9 cellular contexts compared by ENCODE assay signal in genomic region chr14:93103392-93104080, GRCh38. TPM values are rescaled to one million over a fixed set of nuclear protein-coding genes. Genes with fewer than 3 reads are reported as not detected.
DNase-seq lines count a peak whose midpoint lies in the region; ATAC-seq, FAIRE-seq and TF ChIP-seq lines count a peak whose summit lies in the region.
"Had no signal": no experiment of that assay in that cellular context is flagged by ENCODE, and none has a peak within 500 bp of the region (broad histone marks: within the 10 kb centered on the region; RNA-seq: fewer than 3 reads in every experiment).

No MANE protein-coding gene starts in this region.

- intact Hi-C loops in ascending aorta (cut with DNase I): no loop called here

- no peak for FAIRE-seq in RCC 7860 (lab: Jason Lieb, UNC)

- H3K4me3 ChIP-seq in rectal smooth muscle tissue (ENCODE audit: low read length): peak overlapping the region; percentile 43
- peak overlapping the region in 1 of 2 donors; percentile 14 for H3K4me3 ChIP-seq in ascending aorta
- no peak overlapping the region for H3K4me3 ChIP-seq in coronary artery
- H3K4me3 ChIP-seq: body of pancreas had no signal

- no peaks in the 10 kb centered on the region for H3K36me3 ChIP-seq in rectal smooth muscle tissue (ENCODE audit: control insufficient read depth, insufficient read depth, low read length)
- H3K36me3 ChIP-seq in ascending aorta: no peaks in the 10 kb centered on the region

- peak; percentile 16 for DNase-seq in NCI-H345 (lab: John Stamatoyannopoulos, UW)
- DNase-seq in NCI-H345 treated with DMSO at 0.1 percent for 48 hours (lab: John Stamatoyannopoulos, UW; ENCODE audit: unreplicated experiment): no peak
- peak; percentile 4 for DNase-seq in RCC 7860 (ENCODE audit: low spot score)
- DNase-seq in activated naive CD4-positive, alpha-beta T cell treated with anti-CD3 and anti-CD28 coated beads, Interleukin-2, amount 50 U/mL, for 16 hours: peak; percentile 33
- DNase-seq in ascending aorta (ENCODE audit: low spot score in 2 of 2): no peak
- DNase-seq in coronary artery (ENCODE audit: low spot score): no peak

- no peaks in the 10 kb centered on the region for H3K4me1 ChIP-seq in rectal smooth muscle tissue (ENCODE audit: control insufficient read depth, insufficient read depth, low read length)
- no peaks in the 10 kb centered on the region for H3K4me1 ChIP-seq in ascending aorta

- no peaks in the 10 kb centered on the region for H3K27me3 ChIP-seq in rectal smooth muscle tissue (ENCODE audit: control insufficient read depth, insufficient read depth, low read length)
- H3K27me3 ChIP-seq in ascending aorta: no peaks in the 10 kb centered on the region
- H3K27me3 ChIP-seq: body of pancreas had no signal

- H3K9ac ChIP-seq in rectal smooth muscle tissue (ENCODE audit: low read length): no peak overlapping the region

- ATAC-seq in HG02981 (IDR thresholded peaks at IDR 0.05; ENCODE audit: unreplicated experiment): peak; percentile 96
- ATAC-seq: body of pancreas had no signal

- TF ChIP-seq CTCF in ascending aorta (IDR thresholded peaks at IDR 0.05): no peak
- TF ChIP-seq CTCF in coronary artery (IDR thresholded peaks at IDR 0.05): no peak

- H3K27ac ChIP-seq in rectal smooth muscle tissue (ENCODE audit: low read depth, low read length) (no peak overlapping the region), ascending aorta (no peak overlapping the region), coronary artery (no peak overlapping the region)

- no peaks in the 10 kb centered on the region for H3K9me3 ChIP-seq in ascending aorta
- H3K9me3 ChIP-seq: body of pancreas had no signal

RNA-seq across cellular contexts. Expression of gene ITPK1, which starts 12.2 kb away (rescaled TPM):
- 85.3 TPM for total RNA-seq in ascending aorta

Comparison
In these comparisons a context has a peak if more than half of its experiments do, and no peak if none do; other contexts are left out.
1. DNase-seq: peak in NCI-H345 (single experiment), RCC 7860 (single experiment) and activated naive CD4-positive, alpha-beta T cell treated with anti-CD3 and anti-CD28 coated beads, Interleukin-2, amount 50 U/mL, for 16 hours (single experiment); none in NCI-H345 treated with DMSO at 0.1 percent for 48 hours (single experiment), ascending aorta (0 of 2) and coronary artery (single experiment).